In genomic region chr9:98795295-98795955, GRCh38 we compare ENCODE assay signal across 9 cellular contexts. TPM values are rescaled to one million over a fixed set of nuclear protein-coding genes. Genes with fewer than 3 reads are reported as not detected.
DNase-seq lines count a peak whose midpoint lies in the region; ATAC-seq and TF ChIP-seq lines count a peak whose summit lies in the region.
"Had no signal": no experiment of that assay in that cellular context is flagged by ENCODE, and none has a peak within 500 bp of the region (broad histone marks: within the 10 kb centered on the region; RNA-seq: fewer than 3 reads in every experiment).

No MANE protein-coding gene starts in this region.

- no peaks in the 10 kb centered on the region for H3K9me2 ChIP-seq in SU-DHL-6 (replicated peaks; ENCODE audit: insufficient read depth, low read length)

- DNase-seq in G401 (ENCODE audit: low spot score) = peak; percentile 29
- no peak for DNase-seq in fibroblast of lung (ENCODE audit: low read depth in 2 of 2)
- no peak for DNase-seq in psoas muscle
- no peak for DNase-seq in occipital lobe (lab: John Stamatoyannopoulos, UW)
- DNase-seq: SHP77 treated with DMSO at 0.1 percent for 48 hours had no signal

- TF ChIP-seq CTCF in SU-DHL-6 (IDR thresholded peaks at IDR 0.05; ENCODE audit: insufficient read depth, low read length, poor library complexity, severe bottlenecking) = no peak
- TF ChIP-seq CTCF in fibroblast of lung (conservative IDR thresholded peaks at IDR 0.05 in 1 of 2, IDR thresholded peaks at IDR 0.05 in 1 of 2; ENCODE audit: low read depth in 1 of 2, low read length in 2 of 2) = no peak
- TF ChIP-seq CTCF in psoas muscle (IDR thresholded peaks at IDR 0.05) = no peak

- H3K79me2 ChIP-seq in SU-DHL-6 (ENCODE audit: insufficient read depth, low read length) (no peaks in the 10 kb centered on the region), fibroblast of lung (ENCODE audit: control insufficient read depth, insufficient read depth, low read length) (peaks cover 11% of the 10 kb centered on the region)

- H3K27me3 ChIP-seq in SU-DHL-6 (ENCODE audit: low read length) (no peaks in the 10 kb centered on the region), fibroblast of lung (ENCODE audit: control insufficient read depth, insufficient read depth, low read length) (no peaks in the 10 kb centered on the region), psoas muscle (ENCODE audit: insufficient read depth in 3 of 3, low read length in 2 of 3) (peaks cover 0 to 2% (median 0%) of the 10 kb centered on the region in 3 donors)

- H4K20me1 ChIP-seq in SU-DHL-6 (ENCODE audit: low read depth, low read length) (no peaks in the 10 kb centered on the region; the same call in 1 of the 2 replicates), fibroblast of lung (ENCODE audit: control insufficient read depth, extremely low read depth, insufficient read depth, low read length) (no peaks in the 10 kb centered on the region)

- H3K36me3 ChIP-seq in SU-DHL-6 (ENCODE audit: low read length) = no peaks in the 10 kb centered on the region
- H3K36me3 ChIP-seq in fibroblast of lung (ENCODE audit: control insufficient read depth, insufficient read depth, low read length) = no peaks in the 10 kb centered on the region
- H3K36me3 ChIP-seq in psoas muscle (ENCODE audit: insufficient read depth in 1 of 2, low read depth in 1 of 2) = no peaks in the 10 kb centered on the region

- H3K27ac ChIP-seq in SU-DHL-6 (ENCODE audit: low read depth, low read length) (no peak overlapping the region), fibroblast of lung (ENCODE audit: insufficient read depth, low read length) (no peak overlapping the region), psoas muscle (peak overlapping the region; percentile 71)

- in situ Hi-C loops in G401 (cut with HindIII; ENCODE audit: low sequenced_read_pairs) = no loop called here

- no peaks in the 10 kb centered on the region for H3F3A ChIP-seq in SU-DHL-6 (ENCODE audit: insufficient read depth)

- intact Hi-C loops in psoas muscle (cut with DNase I) = no loop called here

- H3K4me3 ChIP-seq in SU-DHL-6 (ENCODE audit: insufficient read depth, low read length, poor library complexity, severe bottlenecking) (peak overlapping the region; percentile 66), fibroblast of lung (replicated peaks in 1 of 4; ENCODE audit: control extremely low read depth in 1 of 4, insufficient read depth in 1 of 4, low read depth in 3 of 4, low read length in 4 of 4) (peak overlapping the region; percentile 43 to 77 (median 72)), psoas muscle (peak overlapping the region; percentile 88)

- WGBS in psoas muscle, 3 donors = 60 to 73% (median 63%) methylated on average over 12 of the region's 12 CpGs

- H2AFZ ChIP-seq in SU-DHL-6 (ENCODE audit: low read depth, low read length, severe bottlenecking) = no peak overlapping the region
- H2AFZ ChIP-seq in fibroblast of lung (ENCODE audit: low read length) = no peak overlapping the region

- H3K9ac ChIP-seq in SU-DHL-6 (ENCODE audit: low read length) (peak overlapping the region; percentile 58), fibroblast of lung (ENCODE audit: insufficient read depth, low read length) (peak overlapping the region; percentile 65)

- H3K4me2 ChIP-seq in SU-DHL-6 (ENCODE audit: low read depth, low read length, poor library complexity, severe bottlenecking) = peak overlapping the region; percentile 70
- H3K4me2 ChIP-seq in fibroblast of lung (ENCODE audit: extremely low read depth, insufficient read depth, low read length) = peak overlapping the region; percentile 95

- H3K4me1 ChIP-seq in fibroblast of lung (ENCODE audit: control insufficient read depth, extremely low read depth, insufficient read depth, low read length) (peaks cover 9% of the 10 kb centered on the region), psoas muscle (peaks cover 11% of the 10 kb centered on the region)

- ATAC-seq in psoas muscle = no peak
- ATAC-seq in HG03045 (IDR thresholded peaks at IDR 0.05; ENCODE audit: unreplicated experiment) = no peak
- no peak for ATAC-seq in GM21786 (IDR thresholded peaks at IDR 0.05; ENCODE audit: unreplicated experiment)
- ATAC-seq in GM18861 (IDR thresholded peaks at IDR 0.05; ENCODE audit: unreplicated experiment) = no peak

- no peaks in the 10 kb centered on the region for H3K9me3 ChIP-seq in SU-DHL-6 (ENCODE audit: insufficient read depth, low read length)
- no peaks in the 10 kb centered on the region for H3K9me3 ChIP-seq in fibroblast of lung (ENCODE audit: control insufficient read depth, insufficient read depth, low read depth, low read length)
- no peaks in the 10 kb centered on the region for H3K9me3 ChIP-seq in psoas muscle

RNA-seq across cellular contexts. Expression of gene ANKS6, which starts 0.9 kb away (rescaled TPM):
- 55.6 and 59.3 TPM in 2 replicates for total RNA-seq in G401 (2014; rRNA removed; shearing (Covaris generic))
- total RNA-seq in fibroblast of lung = 9.6 and 10.3 TPM in 2 replicates
- polyA plus RNA-seq in fibroblast of lung = 7.3 and 10.0 TPM in 2 replicates
- 12.0 and 14.2 TPM in 2 replicates for polyA plus RNA-seq in fibroblast of lung (2012)
- 8.8 and 13.5 TPM in 2 replicates for polyA minus RNA-seq in fibroblast of lung (ENCODE audit: low replicate concordance)
- total RNA-seq in psoas muscle = 1 to 10 TPM; 3.4 to 6.2 (median 5.6) TPM
- polyA plus RNA-seq in psoas muscle = 1 to 10 TPM; 2.5 to 4.7 (median 4.1) TPM
- total RNA-seq in occipital lobe = 3.9 TPM

RNA-seq across cellular contexts. Expression of gene GALNT12, which starts 12.0 kb away (rescaled TPM):
- total RNA-seq in G401 (2014; rRNA removed; shearing (Covaris generic)) = 5.6 and 9.5 TPM in 2 replicates
- 18.2 and 27.2 TPM in 2 replicates for total RNA-seq in fibroblast of lung
- polyA plus RNA-seq in fibroblast of lung = 9.4 and 16.5 TPM in 2 replicates
- polyA plus RNA-seq in fibroblast of lung (2012) = 6.7 and 11.6 TPM in 2 replicates
- polyA minus RNA-seq in fibroblast of lung (ENCODE audit: low replicate concordance) = 6.4 and 12.1 TPM in 2 replicates
- under 1 TPM in 3 of 4 donors, not detected in 1; 0.29 to 0.32 (median 0.32) TPM for total RNA-seq in psoas muscle
- polyA plus RNA-seq in psoas muscle = under 1 TPM; 0.12 to 0.27 (median 0.13) TPM
- 1.2 TPM for total RNA-seq in occipital lobe
